Comparison of ENCODE assay signal across 8 cellular contexts in the genomic region with DNA sequence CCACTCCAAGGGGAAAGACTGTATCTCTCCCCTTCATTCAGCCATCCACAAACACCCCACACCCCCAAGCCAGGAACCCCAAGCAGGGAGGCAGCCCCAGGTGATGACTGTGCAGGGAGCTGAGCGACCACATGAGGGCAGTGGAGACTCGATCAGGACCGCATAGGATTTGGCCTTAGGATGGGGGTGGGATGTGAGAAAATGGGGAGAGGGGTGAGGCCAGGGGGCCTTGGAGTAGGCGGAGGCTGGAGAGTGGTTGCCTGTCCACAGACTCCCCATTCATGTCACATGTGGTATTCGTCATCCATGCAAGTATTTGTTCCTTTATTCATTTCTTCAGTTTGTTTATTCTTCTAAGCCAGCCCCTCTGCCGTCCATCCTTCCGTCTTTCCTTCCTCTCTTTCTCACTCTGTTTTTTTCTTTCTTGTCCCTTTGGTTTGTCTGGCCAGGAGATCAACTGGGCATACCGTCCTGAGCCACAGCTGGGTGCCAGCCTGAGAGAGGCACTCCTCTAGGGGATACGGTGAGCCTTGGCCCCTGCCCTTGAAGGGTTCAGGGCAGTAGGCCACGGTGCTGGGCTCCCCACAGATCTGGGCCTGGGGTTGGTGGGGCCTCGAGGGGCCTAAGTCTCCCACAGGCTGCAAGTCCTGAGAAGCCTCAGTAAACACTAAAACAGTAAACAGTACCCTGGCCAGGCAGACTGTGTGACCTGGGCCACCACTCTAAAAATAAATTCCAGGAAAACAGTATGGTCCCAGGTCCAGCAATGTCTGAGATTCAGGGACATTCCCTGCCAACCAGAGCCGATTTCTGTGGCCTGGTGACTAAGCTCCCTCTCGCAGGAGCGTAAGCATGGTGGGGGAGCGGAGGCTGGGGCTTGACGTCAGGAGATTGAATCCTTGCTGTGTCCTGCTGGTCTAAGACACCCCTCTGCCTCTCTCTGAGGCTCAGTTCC. TPM values are rescaled to one million over a fixed set of nuclear protein-coding genes. Genes with fewer than 3 reads are reported as not detected.
DNase-seq lines count a peak whose midpoint lies in the region; ATAC-seq lines count a peak whose summit lies in the region.

No MANE protein-coding gene starts in this region.

- no peak overlapping the region for H3K27ac Mint-ChIP-seq in CD4-positive, CD25-positive, alpha-beta regulatory T cell
- H3K27ac Mint-ChIP-seq in activated naive CD8-positive, alpha-beta T cell treated with anti-CD3 and anti-CD28 coated beads, Interleukin-2, amount 50 U/mL, for 24 hours: peak overlapping the region; percentile 24

- peak; percentile 41 for ATAC-seq in CD4-positive, CD25-positive, alpha-beta regulatory T cell (ENCODE audit: low read depth in 2 of 2)
- ATAC-seq in activated naive CD8-positive, alpha-beta T cell treated with anti-CD3 and anti-CD28 coated beads, Interleukin-2, amount 50 U/mL, for 24 hours: peak; percentile 56
- ATAC-seq in left cardiac atrium: peak; percentile 34 to 43
- ATAC-seq in HG02571 (IDR thresholded peaks at IDR 0.05; ENCODE audit: unreplicated experiment): no peak
- no peak for ATAC-seq in HG03108 (IDR thresholded peaks at IDR 0.05; ENCODE audit: unreplicated experiment)

- H3K9me3 ChIP-seq in CD4-positive, CD25-positive, alpha-beta regulatory T cell (ENCODE audit: control insufficient read depth in 2 of 2, low read length in 2 of 2): no peaks in the 10 kb centered on the region

- H3K36me3 ChIP-seq in CD4-positive, CD25-positive, alpha-beta regulatory T cell (ENCODE audit: control insufficient read depth, insufficient read depth, low read length): no peaks in the 10 kb centered on the region

- no peaks in the 10 kb centered on the region for H3K36me3 Mint-ChIP-seq in CD4-positive, CD25-positive, alpha-beta regulatory T cell
- H3K36me3 Mint-ChIP-seq in activated naive CD8-positive, alpha-beta T cell treated with anti-CD3 and anti-CD28 coated beads, Interleukin-2, amount 50 U/mL, for 24 hours (ENCODE audit: low read depth): no peaks in the 10 kb centered on the region

- peaks cover 0 to 12% (median 8%) of the 10 kb centered on the region in 4 donors for H3K4me1 Mint-ChIP-seq in CD4-positive, CD25-positive, alpha-beta regulatory T cell
- peaks cover 17% of the 10 kb centered on the region for H3K4me1 Mint-ChIP-seq in activated naive CD8-positive, alpha-beta T cell treated with anti-CD3 and anti-CD28 coated beads, Interleukin-2, amount 50 U/mL, for 24 hours

- intact Hi-C loops in left cardiac atrium (cut with DNase I): no loop called here

- H3K4me1 ChIP-seq in CD4-positive, CD25-positive, alpha-beta regulatory T cell (ENCODE audit: control insufficient read depth, insufficient read depth, low read length, poor library complexity, severe bottlenecking): peaks cover 13% of the 10 kb centered on the region

- no peak overlapping the region for H3K4me3 ChIP-seq in CD4-positive, CD25-positive, alpha-beta regulatory T cell (ENCODE audit: low read depth, low read length)

- peak in 2 of 3 donors; percentile 17 to 45 for DNase-seq in CD4-positive, CD25-positive, alpha-beta regulatory T cell
- DNase-seq in H4 (ENCODE audit: low spot score) (peak; percentile 91), OCI-M1 (lab: John Stamatoyannopoulos, UW) (peak; percentile 25), left cardiac atrium (peak; percentile 55), retina (peak; percentile 63)
- DNase-seq in activated naive CD8-positive, alpha-beta T cell treated with anti-CD3 and anti-CD28 coated beads, Interleukin-2, amount 50 U/mL, for 24 hours: peak; percentile 53

- no peak overlapping the region for H3K27ac ChIP-seq in CD4-positive, CD25-positive, alpha-beta regulatory T cell (ENCODE audit: insufficient read depth, low read length, poor library complexity, severe bottlenecking)

- H3K27me3 ChIP-seq in CD4-positive, CD25-positive, alpha-beta regulatory T cell (ENCODE audit: control insufficient read depth, insufficient read depth, low read length): no peaks in the 10 kb centered on the region

- H3K9me3 Mint-ChIP-seq in CD4-positive, CD25-positive, alpha-beta regulatory T cell: no peaks in the 10 kb centered on the region
- no peaks in the 10 kb centered on the region for H3K9me3 Mint-ChIP-seq in activated naive CD8-positive, alpha-beta T cell treated with anti-CD3 and anti-CD28 coated beads, Interleukin-2, amount 50 U/mL, for 24 hours

- H3K4me3 Mint-ChIP-seq in CD4-positive, CD25-positive, alpha-beta regulatory T cell: no peak overlapping the region
- no peak overlapping the region for H3K4me3 Mint-ChIP-seq in activated naive CD8-positive, alpha-beta T cell treated with anti-CD3 and anti-CD28 coated beads, Interleukin-2, amount 50 U/mL, for 24 hours

- peaks cover 7% of the 10 kb centered on the region for H3K27me3 Mint-ChIP-seq in CD4-positive, CD25-positive, alpha-beta regulatory T cell
- H3K27me3 Mint-ChIP-seq in activated naive CD8-positive, alpha-beta T cell treated with anti-CD3 and anti-CD28 coated beads, Interleukin-2, amount 50 U/mL, for 24 hours: peaks cover 21% of the 10 kb centered on the region

RNA-seq across cellular contexts. Expression of a gene that starts 2.5 kb away (rescaled TPM):
- not detected for total RNA-seq in CD4-positive, CD25-positive, alpha-beta regulatory T cell
- polyA plus RNA-seq in CD4-positive, CD25-positive, alpha-beta regulatory T cell: under 1 TPM in 3 of 4 donors, not detected in 1; 0.63 to 0.78 (median 0.72) TPM
- not detected in 2 replicates for total RNA-seq in H4 (2014; rRNA removed; shearing (Covaris generic))
- 10 to 100 TPM; 33.6 to 42.8 TPM for total RNA-seq in left cardiac atrium

RNA-seq across cellular contexts. Expression of a gene that starts 31.2 kb away (rescaled TPM):
- total RNA-seq in CD4-positive, CD25-positive, alpha-beta regulatory T cell: not detected
- polyA plus RNA-seq in CD4-positive, CD25-positive, alpha-beta regulatory T cell: not detected
- 0.08 TPM in 1 of 2 replicates, not detected in the other for total RNA-seq in H4 (2014; rRNA removed; shearing (Covaris generic))
- 1 to 10 TPM in 1 of 2 donors, under 1 TPM in 1; 0.18 to 1.8 TPM for total RNA-seq in left cardiac atrium

Comparison
In these comparisons a context has a peak if more than half of its experiments do, and no peak if none do; other contexts are left out.
1. ATAC-seq: peak in CD4-positive, CD25-positive, alpha-beta regulatory T cell (2 of 2), activated naive CD8-positive, alpha-beta T cell treated with anti-CD3 and anti-CD28 coated beads, Interleukin-2, amount 50 U/mL, for 24 hours (single experiment) and left cardiac atrium (2 of 2); none in HG02571 (single experiment) and HG03108 (single experiment).
2. DNase-seq: peak in every context shown above with its lines; median percentile 91 in H4; 63 in retina; 55 in left cardiac atrium; 53 in activated naive CD8-positive, alpha-beta T cell treated with anti-CD3 and anti-CD28 coated beads, Interleukin-2, amount 50 U/mL, for 24 hours; 31 in CD4-positive, CD25-positive, alpha-beta regulatory T cell; 25 in OCI-M1.
3. RNA of a gene that starts 2.5 kb away (total RNA-seq): 33.6 to 42.8 TPM in left cardiac atrium; not detected in CD4-positive, CD25-positive, alpha-beta regulatory T cell (single experiment) and not detected in H4; every median in the first group is over 10 times any median in the second.